Comparison of ENCODE assay signal across 22 cellular contexts in genomic region chr15:88644741-88645140, GRCh38. TPM values are rescaled to one million over a fixed set of nuclear protein-coding genes. Genes with fewer than 3 reads are reported as not detected.
DNase-seq lines count a peak whose midpoint lies in the region; ATAC-seq and TF ChIP-seq lines count a peak whose summit lies in the region.
"Had no signal": no experiment of that assay in that cellular context is flagged by ENCODE, and none has a peak within 500 bp of the region (broad histone marks: within the 10 kb centered on the region; RNA-seq: fewer than 3 reads in every experiment).

No MANE protein-coding gene starts in this region.

- no peak for ATAC-seq in activated T-cell treated with anti-CD3 and anti-CD28 coated beads, Interleukin-2, amount 50 U/mL, for 72 hours (replicated peaks in 1 of 2)
- ATAC-seq in central memory CD8-positive, alpha-beta T cell (replicated peaks; ENCODE audit: extremely low read depth, poor library complexity, severe bottlenecking): no peak
- no peak for ATAC-seq in stimulated activated memory B cell treated with anti-CD40 and anti-IgM and Interleukin-4, amounts not matched to agents 10 μg/mL and 1 μg/mL and 100 μg/mL, for 72 hours
- ATAC-seq in GM21576 (IDR thresholded peaks at IDR 0.05; ENCODE audit: unreplicated experiment) (no peak), upper lobe of right lung (no peak), HG02981 (IDR thresholded peaks at IDR 0.05; ENCODE audit: unreplicated experiment) (no peak)
- ATAC-seq: lower lobe of right lung had no signal

- H3K36me3 Mint-ChIP-seq in activated T-cell treated with anti-CD3 and anti-CD28 coated beads, Interleukin-2, amount 50 U/mL, for 24 hours (ENCODE audit: low read depth): peaks cover 74% of the 10 kb centered on the region
- H3K36me3 Mint-ChIP-seq in activated T-cell treated with anti-CD3 and anti-CD28 coated beads, Interleukin-2, amount 50 U/mL, for 72 hours (ENCODE audit: insufficient read depth in 2 of 2): peaks cover 14 to 15% of the 10 kb centered on the region in 2 donors
- H3K36me3 Mint-ChIP-seq in central memory CD8-positive, alpha-beta T cell (ENCODE audit: insufficient read depth): peaks cover 44% of the 10 kb centered on the region
- H3K36me3 Mint-ChIP-seq in stimulated activated memory B cell treated with anti-CD40 and anti-IgM and Interleukin-4, amounts not matched to agents 10 μg/mL and 1 μg/mL and 100 μg/mL, for 72 hours: peaks cover 54% of the 10 kb centered on the region

- intact Hi-C loops in upper lobe of right lung (cut with DNase I): no loop called here

- H3K27me3 Mint-ChIP-seq in activated T-cell treated with anti-CD3 and anti-CD28 coated beads, Interleukin-2, amount 50 U/mL, for 24 hours: no peaks in the 10 kb centered on the region
- H3K27me3 Mint-ChIP-seq in activated T-cell treated with anti-CD3 and anti-CD28 coated beads, Interleukin-2, amount 50 U/mL, for 72 hours (ENCODE audit: low read depth): no peaks in the 10 kb centered on the region
- no peaks in the 10 kb centered on the region for H3K27me3 Mint-ChIP-seq in central memory CD8-positive, alpha-beta T cell
- H3K27me3 Mint-ChIP-seq in stimulated activated memory B cell treated with anti-CD40 and anti-IgM and Interleukin-4, amounts not matched to agents 10 μg/mL and 1 μg/mL and 100 μg/mL, for 72 hours: no peaks in the 10 kb centered on the region
- H3K27me3 Mint-ChIP-seq: activated CD4-positive, alpha-beta T cell treated with anti-CD3 and anti-CD28 coated beads, Interleukin-2, amount 10 ng/mL, durations not matched to agents 24 days and 14 days; type B pancreatic cell had no signal

- no peaks in the 10 kb centered on the region for H3K27me3 ChIP-seq in DOHH2 (ENCODE audit: control insufficient read depth, low read length)
- H3K27me3 ChIP-seq in upper lobe of right lung: no peaks in the 10 kb centered on the region
- H3K27me3 ChIP-seq: BLaER1 treated with 17β-estradiol and CSF1 and Interleukin-3, amounts not matched to agents 10 nM and 100 nM; colonic mucosa had no signal

- peak; percentile 25 for DNase-seq in activated T-cell treated with anti-CD3 and anti-CD28 coated beads, Interleukin-2, amount 50 U/mL, for 24 hours
- DNase-seq in activated T-cell treated with anti-CD3 and anti-CD28 coated beads, Interleukin-2, amount 50 U/mL, for 72 hours: no peak
- no peak for DNase-seq in central memory CD8-positive, alpha-beta T cell (ENCODE audit: low spot score in 2 of 2)
- DNase-seq in upper lobe of right lung: no peak
- DNase-seq: activated CD4-positive, alpha-beta T cell treated with anti-CD3 and anti-CD28 coated beads, Interleukin-2, amount 10 ng/mL, durations not matched to agents 24 days and 14 days; colonic mucosa; islet precursor cell; lower lobe of right lung; NCI-H1092; NCI-H187 treated with DMSO at 0.1 percent for 48 hours; NCI-H2227 treated with DMSO at 0.1 percent for 48 hours; NCI-H748 treated with DMSO at 0.1 percent for 48 hours; occipital lobe; SIG-M5; stimulated activated CD4-positive, alpha-beta T cell treated with anti-CD3 and anti-CD28 coated beads, Interleukin-4, amount 100 ng/mL, for 24 hours had no signal

- H3K9me2 ChIP-seq in DOHH2 (replicated peaks; ENCODE audit: control insufficient read depth, low read length): no peaks in the 10 kb centered on the region

- H3F3A ChIP-seq in DOHH2 (ENCODE audit: control insufficient read depth, insufficient read depth): peaks cover 58% of the 10 kb centered on the region

- no peaks in the 10 kb centered on the region for H3K9me3 Mint-ChIP-seq in activated T-cell treated with anti-CD3 and anti-CD28 coated beads, Interleukin-2, amount 50 U/mL, for 24 hours
- no peaks in the 10 kb centered on the region for H3K9me3 Mint-ChIP-seq in activated T-cell treated with anti-CD3 and anti-CD28 coated beads, Interleukin-2, amount 50 U/mL, for 72 hours
- H3K9me3 Mint-ChIP-seq in central memory CD8-positive, alpha-beta T cell: no peaks in the 10 kb centered on the region
- no peaks in the 10 kb centered on the region for H3K9me3 Mint-ChIP-seq in stimulated activated memory B cell treated with anti-CD40 and anti-IgM and Interleukin-4, amounts not matched to agents 10 μg/mL and 1 μg/mL and 100 μg/mL, for 72 hours
- H3K9me3 Mint-ChIP-seq: activated CD4-positive, alpha-beta T cell treated with anti-CD3 and anti-CD28 coated beads, Interleukin-2, amount 10 ng/mL, durations not matched to agents 24 days and 14 days; type B pancreatic cell had no signal

- H4K20me1 ChIP-seq in DOHH2 (ENCODE audit: control insufficient read depth, insufficient read depth, low read depth, low read length): no peaks in the 10 kb centered on the region

- TF ChIP-seq CTCF in DOHH2 (IDR thresholded peaks at IDR 0.05; ENCODE audit: low read depth, low read length, poor library complexity, severe bottlenecking) (no peak), upper lobe of right lung (IDR thresholded peaks at IDR 0.05) (no peak)

- peak overlapping the region; percentile 97 for H3K27ac ChIP-seq in DOHH2 (ENCODE audit: low read depth, low read length)
- no peak overlapping the region for H3K27ac ChIP-seq in upper lobe of right lung
- H3K27ac ChIP-seq: BLaER1 treated with 17β-estradiol and CSF1 and Interleukin-3, amounts not matched to agents 10 nM and 100 nM; colonic mucosa; HL-60; lower lobe of right lung had no signal

- H3K4me3 Mint-ChIP-seq in activated T-cell treated with anti-CD3 and anti-CD28 coated beads, Interleukin-2, amount 50 U/mL, for 24 hours: no peak overlapping the region
- no peak overlapping the region for H3K4me3 Mint-ChIP-seq in activated T-cell treated with anti-CD3 and anti-CD28 coated beads, Interleukin-2, amount 50 U/mL, for 72 hours
- H3K4me3 Mint-ChIP-seq in central memory CD8-positive, alpha-beta T cell: peak overlapping the region; percentile 55
- H3K4me3 Mint-ChIP-seq in stimulated activated memory B cell treated with anti-CD40 and anti-IgM and Interleukin-4, amounts not matched to agents 10 μg/mL and 1 μg/mL and 100 μg/mL, for 72 hours: no peak overlapping the region
- H3K4me3 Mint-ChIP-seq: activated CD4-positive, alpha-beta T cell treated with anti-CD3 and anti-CD28 coated beads, Interleukin-2, amount 10 ng/mL, durations not matched to agents 24 days and 14 days; type B pancreatic cell had no signal

- peaks cover 93% of the 10 kb centered on the region for H3K4me1 ChIP-seq in DOHH2 (ENCODE audit: control insufficient read depth, low read length)
- H3K4me1 ChIP-seq in upper lobe of right lung: peaks cover 39% of the 10 kb centered on the region

- peaks cover 84% of the 10 kb centered on the region for H3K36me3 ChIP-seq in DOHH2 (ENCODE audit: control insufficient read depth, low read length)
- H3K36me3 ChIP-seq in upper lobe of right lung: no peaks in the 10 kb centered on the region
- H3K36me3 ChIP-seq: colonic mucosa had no signal

- H3K79me2 ChIP-seq in DOHH2 (ENCODE audit: control insufficient read depth, low read length): peaks cover 83% of the 10 kb centered on the region

- H3K9me3 ChIP-seq in DOHH2 (ENCODE audit: control insufficient read depth, insufficient read depth, low read length) (no peaks in the 10 kb centered on the region), upper lobe of right lung (no peaks in the 10 kb centered on the region)
- H3K9me3 ChIP-seq: BLaER1 treated with 17β-estradiol and CSF1 and Interleukin-3, amounts not matched to agents 10 nM and 100 nM; colonic mucosa; lower lobe of right lung had no signal

- H3K27ac Mint-ChIP-seq in activated T-cell treated with anti-CD3 and anti-CD28 coated beads, Interleukin-2, amount 50 U/mL, for 24 hours: peak overlapping the region; percentile 59
- no peak overlapping the region for H3K27ac Mint-ChIP-seq in activated T-cell treated with anti-CD3 and anti-CD28 coated beads, Interleukin-2, amount 50 U/mL, for 72 hours
- H3K27ac Mint-ChIP-seq in central memory CD8-positive, alpha-beta T cell (ENCODE audit: low read depth): peak overlapping the region; percentile 20
- H3K27ac Mint-ChIP-seq in stimulated activated memory B cell treated with anti-CD40 and anti-IgM and Interleukin-4, amounts not matched to agents 10 μg/mL and 1 μg/mL and 100 μg/mL, for 72 hours: peak overlapping the region; percentile 95

- H3K4me1 Mint-ChIP-seq in activated T-cell treated with anti-CD3 and anti-CD28 coated beads, Interleukin-2, amount 50 U/mL, for 24 hours (ENCODE audit: low read depth): peaks cover 84% of the 10 kb centered on the region
- peaks cover 74% of the 10 kb centered on the region for H3K4me1 Mint-ChIP-seq in activated T-cell treated with anti-CD3 and anti-CD28 coated beads, Interleukin-2, amount 50 U/mL, for 72 hours (ENCODE audit: low read depth)
- H3K4me1 Mint-ChIP-seq in central memory CD8-positive, alpha-beta T cell: peaks cover 74% of the 10 kb centered on the region
- peaks cover 86% of the 10 kb centered on the region for H3K4me1 Mint-ChIP-seq in stimulated activated memory B cell treated with anti-CD40 and anti-IgM and Interleukin-4, amounts not matched to agents 10 μg/mL and 1 μg/mL and 100 μg/mL, for 72 hours

- H3K4me3 ChIP-seq in DOHH2 (ENCODE audit: low read length) (peak overlapping the region; percentile 78), upper lobe of right lung (no peak overlapping the region)
- H3K4me3 ChIP-seq: BLaER1 treated with 17β-estradiol and CSF1 and Interleukin-3, amounts not matched to agents 10 nM and 100 nM; colonic mucosa; lower lobe of right lung had no signal

- peak overlapping the region; percentile 99 for H3K4me2 ChIP-seq in DOHH2 (ENCODE audit: low read length)
- H3K4me2 ChIP-seq: BLaER1 treated with 17β-estradiol and CSF1 and Interleukin-3, amounts not matched to agents 10 nM and 100 nM had no signal

RNA-seq across cellular contexts. Expression of gene ISG20, which starts 5.9 kb away (rescaled TPM):
- total RNA-seq in activated T-cell treated with anti-CD3 and anti-CD28 coated beads, Interleukin-2, amount 50 U/mL, for 72 hours: 100 to 1,000 TPM; 102 to 215 TPM
- 34.9 TPM for total RNA-seq in upper lobe of right lung
- total RNA-seq: occipital lobe had no signal

RNA-seq across cellular contexts. Expression of gene AEN, which starts 23.6 kb away (rescaled TPM):
- total RNA-seq in activated T-cell treated with anti-CD3 and anti-CD28 coated beads, Interleukin-2, amount 50 U/mL, for 72 hours: 100 to 1,000 TPM in 1 of 2 donors, 10 to 100 TPM in 1; 99.4 to 155 TPM
- total RNA-seq in upper lobe of right lung: 34.6 TPM
